ENCODE assay signal across 9 cellular contexts in the genomic region with DNA sequence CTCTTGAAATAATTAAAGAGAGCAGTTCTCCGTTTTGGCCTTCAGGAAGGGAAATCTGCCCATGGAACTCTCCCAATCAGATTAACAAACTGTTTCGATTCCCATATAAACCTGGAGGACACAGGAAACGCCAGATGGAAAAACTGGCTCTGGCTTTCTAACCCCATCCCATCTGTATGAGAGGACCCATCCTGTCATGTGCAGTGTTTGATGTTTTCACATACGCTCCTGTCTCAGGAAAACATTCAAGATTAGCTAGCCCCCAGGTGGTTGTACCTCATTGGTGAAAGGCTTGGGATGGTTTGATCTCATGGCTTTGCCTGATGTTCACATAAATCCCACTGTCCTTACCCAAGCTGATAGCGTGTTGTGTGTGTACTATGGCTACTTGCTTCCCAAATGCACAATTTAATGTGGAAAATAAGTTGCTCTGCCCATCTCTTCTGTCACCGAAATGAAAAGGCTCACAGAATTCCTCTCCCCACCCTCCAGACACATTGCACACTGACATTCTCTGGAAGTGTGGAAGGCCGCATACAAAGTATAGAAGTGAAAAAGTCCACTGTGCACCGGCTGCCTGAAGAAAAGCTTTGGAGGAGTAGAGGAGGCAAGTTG. TPM values are rescaled to one million over a fixed set of nuclear protein-coding genes. Genes with fewer than 3 reads are reported as not detected.
A peak's percentile ranks its signal among the peaks of the same experiment; 100 is the strongest.
DNase-seq lines count a peak whose midpoint lies in the region; ATAC-seq, FAIRE-seq and TF ChIP-seq lines count a peak whose summit lies in the region.
"Had no signal": no experiment of that assay in that cellular context is flagged by ENCODE, and none has a peak within 500 bp of the region (broad histone marks: within the 10 kb centered on the region; RNA-seq: fewer than 3 reads in every experiment).

No MANE protein-coding gene starts in this region.

- H3K27ac ChIP-seq in heart left ventricle (peak overlapping the region; percentile 28 to 100 (median 96)), transverse colon (peak overlapping the region in 3 of 4 donors; percentile 93 to 96 (median 96)), ovary (no peak overlapping the region)

- DNase-seq in heart left ventricle (no peak), left ventricle myocardium superior (no peak), RCC 7860 (ENCODE audit: low spot score) (peak; percentile 7), fibroblast of peridontal ligament (ENCODE audit: extremely low read depth) (peak; percentile 19), transverse colon (no peak), occipital lobe (lab: John Stamatoyannopoulos, UW) (no peak), ovary (no peak)

- H3K4me3 ChIP-seq in heart left ventricle (no peak overlapping the region), transverse colon (no peak overlapping the region), ovary (no peak overlapping the region)

- ATAC-seq in heart left ventricle (peak in 1 of 4 donors; percentile 10), left ventricle myocardium superior (no peak), HG03045 (IDR thresholded peaks at IDR 0.05; ENCODE audit: unreplicated experiment) (no peak)

- WGBS in heart left ventricle, 4 donors = 43 to 56% (median 51%) methylated on average over 8 of the region's 8 CpGs
- WGBS in transverse colon (ENCODE audit: low coverage in 1 of 2), 2 donors = 66 to 67% methylated on average over 4 to 8 of the region's 8 CpGs
- WGBS in ovary, 3 donors = 49 to 53% (median 50%) methylated on average over 8 of the region's 8 CpGs

- H3K27me3 ChIP-seq in heart left ventricle (no peaks in the 10 kb centered on the region), transverse colon (no peaks in the 10 kb centered on the region), ovary (no peaks in the 10 kb centered on the region)

- H3K36me3 ChIP-seq in heart left ventricle = peaks cover 0 to 38% (median 17%) of the 10 kb centered on the region in 9 donors
- H3K36me3 ChIP-seq in transverse colon = peaks cover 0 to 3% (median 0%) of the 10 kb centered on the region in 4 donors
- no peaks in the 10 kb centered on the region for H3K36me3 ChIP-seq in ovary

- intact Hi-C loops in heart left ventricle (cut with DNase I) (loop anchor here in 9 of 10 donors (1.0 to 5.0 kb wide), 8 partner anchors 69 to 135 kb away; a partner anchor contains a TSS), left ventricle myocardium superior (cut with micrococcal nuclease) (loop anchor here (5.0 kb wide), 2 partner anchors 114 to 134 kb away; a partner anchor contains a TSS), transverse colon (cut with DNase I; ENCODE audit: low total_unique reads) (loop anchor here (5.0 kb wide), 1 partner anchor 139 kb away; no protein-coding TSS in a partner anchor), ovary (cut with DNase I) (loop anchor here in 3 of 4 donors (5.0 to 10.0 kb wide), 3 partner anchors 114 to 129 kb away; a partner anchor contains a TSS)

- H3K4me1 ChIP-seq in heart left ventricle (peaks cover 7 to 62% (median 50%) of the 10 kb centered on the region in 12 donors), transverse colon (peaks cover 8 to 20% (median 17%) of the 10 kb centered on the region in 4 donors), ovary (ENCODE audit: insufficient read depth) (peaks cover 5% of the 10 kb centered on the region)

- no peak for FAIRE-seq in RCC 7860 (lab: Jason Lieb, UNC)
- FAIRE-seq: islet of Langerhans had no signal

- TF ChIP-seq EP300 in transverse colon (IDR thresholded peaks at IDR 0.05; ENCODE audit: low read depth) = no peak
- TF ChIP-seq EP300 in ovary (IDR thresholded peaks at IDR 0.05) = no peak

- H3K9me3 ChIP-seq in heart left ventricle = no peaks in the 10 kb centered on the region
- H3K9me3 ChIP-seq in transverse colon = no peaks in the 10 kb centered on the region
- H3K9me3 ChIP-seq in ovary = no peaks in the 10 kb centered on the region

- TF ChIP-seq POLR2A in heart left ventricle (IDR thresholded peaks at IDR 0.05) (no peak), transverse colon (IDR thresholded peaks at IDR 0.05) (no peak), ovary (IDR thresholded peaks at IDR 0.05) (no peak)

- in situ Hi-C loops in transverse colon (cut with MboI; ENCODE audit: low pct_ligation_motif_present in 1 of 4, low pct_unique_long_range_greater_than_20kb in 1 of 4, low sequenced_read_pairs in 3 of 4) = loop anchor here in 2 of 4 donors (10.0 to 25.0 kb wide), 2 partner anchors 113 to 236 kb away; a partner anchor contains a TSS

- TF ChIP-seq CTCF in heart left ventricle (IDR thresholded peaks at IDR 0.05) (no peak), transverse colon (IDR thresholded peaks at IDR 0.05) (no peak), ovary (IDR thresholded peaks at IDR 0.05) (no peak)

RNA-seq across cellular contexts. Expression of a gene that starts 18.2 kb away (rescaled TPM):
- total RNA-seq in heart left ventricle (10 to 100 TPM in 4 of 9 donors, 1 to 10 TPM in 5; 5.1 to 18.7 (median 9.1) TPM), left ventricle myocardium superior (9.0 TPM), transverse colon (10 to 100 TPM in 3 of 4 donors, 1 to 10 TPM in 1; 7.8 to 29.2 (median 12.8) TPM), occipital lobe (5.9 TPM), ovary (10 to 100 TPM; 19.6 to 73.4 (median 34.8) TPM)
- polyA plus RNA-seq in heart left ventricle (1 to 10 TPM; 1.5 to 4.7 TPM), ovary (10 to 100 TPM in 1 of 2 donors, 1 to 10 TPM in 1; 8.1 to 12.9 TPM)

Comparison
In these comparisons a context has a peak if more than half of its experiments do, and no peak if none do; other contexts are left out.
1. DNase-seq: peak in RCC 7860 (single experiment) and fibroblast of peridontal ligament (single experiment); none in heart left ventricle (0 of 5), left ventricle myocardium superior (single experiment), transverse colon (single experiment), occipital lobe (single experiment) and ovary (0 of 5).
2. H3K27ac ChIP-seq: peak in heart left ventricle (12 of 12) and transverse colon (3 of 4); none in ovary (0 of 2).